Comparison of ENCODE assay signal across 24 cellular contexts in genomic region chr1:184858288-184858687, GRCh38.
"Had no signal": no experiment of that assay in that cellular context is flagged by ENCODE, and none has a peak within 500 bp of the region (broad histone marks: within the 10 kb centered on the region; RNA-seq: fewer than 3 reads in every experiment).

No MANE protein-coding gene starts in this region.

- H3K4me2 ChIP-seq: KMS-11 had no signal

- FAIRE-seq: HTR-8/SVneo, K562 had no signal

- H3K9ac ChIP-seq: KMS-11 had no signal

- H3K4me3 ChIP-seq: K562 had no signal

- DNase-seq: Kasumi-1, MM.1S, NCI-H1092 treated with DMSO at 0.1 percent for 48 hours, NCI-H1436, NCI-H187, NCI-H2029, NCI-H2081 treated with DMSO at 0.1 percent for 48 hours, NCI-H2171, NCI-H226, NCI-H446, NCI-H510A, NCI-H524 treated with DMSO at 0.1 percent for 48 hours, NCI-H69, NCI-H774, PC-3, SHP77, SW 1271, T-cell had no signal

- ATAC-seq: K562, Panc1, PC-3, T-cell had no signal

- H3K27ac ChIP-seq: HL-60, KMS-11, RWPE1 had no signal
